In the genomic region with DNA sequence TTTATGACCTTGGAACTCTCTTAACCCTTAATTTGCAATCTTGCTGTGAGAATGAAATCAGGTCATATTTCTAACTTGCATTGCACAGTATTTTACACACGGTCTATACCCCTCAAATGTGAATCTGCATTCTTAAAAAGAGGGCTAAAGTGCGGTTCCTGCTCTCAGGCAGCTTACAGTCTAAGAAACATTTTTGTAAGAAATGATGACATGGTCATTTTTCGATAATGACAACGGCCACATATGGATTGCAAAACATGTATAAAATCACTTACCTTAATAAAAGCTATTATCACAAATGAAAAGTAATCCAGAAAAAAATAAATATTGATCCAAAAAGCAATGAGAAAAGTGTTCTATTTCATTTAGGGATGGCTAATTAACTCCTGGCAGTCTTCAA, we compare ENCODE assay signal across 36 cellular contexts. TPM values are rescaled to one million over a fixed set of nuclear protein-coding genes. Genes with fewer than 3 reads are reported as not detected.
"Had no signal": no experiment of that assay in that cellular context is flagged by ENCODE, and none has a peak within 500 bp of the region (broad histone marks: within the 10 kb centered on the region; RNA-seq: fewer than 3 reads in every experiment).

No MANE protein-coding gene starts in this region.

- FAIRE-seq: bronchial epithelial cell, TTC549 had no signal

- H3K9me3 ChIP-seq: adrenal gland, ascending aorta had no signal

- H3K4me3 ChIP-seq: adrenal gland, ascending aorta, cardiac muscle cell had no signal

- ATAC-seq: activated CD8-positive, alpha-beta T cell treated with anti-CD3 and anti-CD28 coated beads for 36 hours; activated naive CD4-positive, alpha-beta T cell treated with anti-CD3 and anti-CD28 coated beads, Interleukin-2, amount 50 U/mL, for 72 hours; activated T-cell treated with anti-CD3 and anti-CD28 coated beads, Interleukin-2, amount 50 U/mL, for 4 hours; activated T-cell treated with anti-CD3 and anti-CD28 coated beads, Interleukin-2, amount 50 U/mL, for 72 hours; activated T-helper 17 cell treated with anti-CD3 and anti-CD28 coated beads, Interleukin-2, amount 50 U/mL, for 72 hours had no signal

- DNase-seq: activated B cell treated with CpG ODN at 0.5 μM for 24 hours; activated CD4-positive, alpha-beta memory T cell treated with anti-CD3 and anti-CD28 coated beads for 36 hours; activated CD4-positive, alpha-beta T cell treated with anti-CD3 and anti-CD28 coated beads for 4 hours; activated CD4-positive, alpha-beta T cell treated with anti-CD3 and anti-CD28 coated beads, Interleukin-2, amount 10 ng/mL, durations not matched to agents 24 days and 14 days; activated CD4-positive, alpha-beta T cell treated with anti-CD3 and anti-CD28 coated beads, Interleukin-2, amount 50 U/mL, for 1 hour; activated CD4-positive, alpha-beta T cell treated with anti-CD3 and anti-CD28 coated beads, Interleukin-2, amount 50 U/mL, for 4 hours; activated CD4-positive, CD25-positive, alpha-beta regulatory T cell treated with anti-CD3 and anti-CD28 coated beads, Interleukin-2, amount 50 U/mL, for 72 hours; activated CD8-positive, alpha-beta memory T cell treated with anti-CD3 and anti-CD28 coated beads, Interleukin-2, amount 50 U/mL, for 4 hours; activated CD8-positive, alpha-beta T cell treated with anti-CD3 and anti-CD28 coated beads for 36 hours; activated effector memory CD4-positive, alpha-beta T cell treated with anti-CD3 and anti-CD28 coated beads, Interleukin-2, amount 50 U/mL, for 16 hours; activated gamma-delta T cell treated with Interleukin-2 at 50 U/mL for 16 hours; activated naive CD4-positive, alpha-beta T cell; activated naive CD4-positive, alpha-beta T cell treated with anti-CD3 and anti-CD28 coated beads for 36 hours; activated naive CD4-positive, alpha-beta T cell treated with anti-CD3 and anti-CD28 coated beads, Interleukin-2, amount 50 U/mL, for 16 hours; activated naive CD8-positive, alpha-beta T cell treated with anti-CD3 and anti-CD28 coated beads for 36 hours; activated T-cell treated with anti-CD3 and anti-CD28 coated beads for 4 hours; activated T-cell treated with anti-CD3 and anti-CD28 coated beads, Interleukin-2, amount 50 U/mL, for 1 hour; activated T-cell treated with anti-CD3 and anti-CD28 coated beads, Interleukin-2, amount 50 U/mL, for 4 hours; activated T-cell treated with anti-CD3 and anti-CD28 coated beads, Interleukin-2, amount 50 U/mL, for 72 hours; adrenal gland; amygdala; anterior cingulate cortex; caudate nucleus; cerebellar nuclear complex; T-helper 1 cell; T-helper 2 cell; T-helper 9 cell had no signal

- H3K27me3 ChIP-seq: adrenal gland, ascending aorta, cardiac muscle cell had no signal

- H3K36me3 ChIP-seq: adrenal gland, ascending aorta, cardiac muscle cell had no signal

- H3K27ac ChIP-seq: adrenal gland, ascending aorta, cardiac muscle cell, VCaP had no signal

- H3K4me1 ChIP-seq: adrenal gland, ascending aorta had no signal

RNA-seq across cellular contexts. Expression of a gene that starts 24.8 kb away (rescaled TPM):
- total RNA-seq: activated B cell treated with CpG ODN at 0.5 μM for 24 hours; activated CD4-positive, alpha-beta memory T cell treated with anti-CD3 and anti-CD28 coated beads for 36 hours; activated CD4-positive, alpha-beta T cell treated with anti-CD3 and anti-CD28 coated beads, Interleukin-2, amount 10 ng/mL, durations not matched to agents 24 days and 14 days; activated CD8-positive, alpha-beta memory T cell treated with anti-CD3 and anti-CD28 coated beads for 36 hours; activated CD8-positive, alpha-beta T cell treated with anti-CD3 and anti-CD28 coated beads for 36 hours; activated naive CD4-positive, alpha-beta T cell treated with anti-CD3 and anti-CD28 coated beads for 36 hours; activated naive CD4-positive, alpha-beta T cell treated with anti-CD3 and anti-CD28 coated beads, Interleukin-2, amount 50 U/mL, for 72 hours; activated naive CD8-positive, alpha-beta T cell treated with anti-CD3 and anti-CD28 coated beads for 36 hours; activated T-cell treated with anti-CD3 and anti-CD28 coated beads, Interleukin-2, amount 50 U/mL, for 4 hours; activated T-cell treated with anti-CD3 and anti-CD28 coated beads, Interleukin-2, amount 50 U/mL, for 72 hours; activated T-helper 1 cell treated with anti-CD3 and anti-CD28 coated beads, Interleukin-12 subunit alpha, Interleukin-12 subunit beta, Interleukin-2, Interleukin-4 antibody, amounts not matched to agents 30 ng/mL and 10 ng/mL and 1 ng/mL, durations not matched to agents 14 hours and 24 hours and 36 hours; activated T-helper 17 cell treated with anti-CD3 and anti-CD28 coated beads, Interleukin-2, amount 50 U/mL, for 72 hours; ascending aorta; bronchial epithelial cell had no signal
- polyA plus RNA-seq: cardiac muscle cell had no signal
